Comparison of ENCODE assay signal across 24 cellular contexts in the genomic region with DNA sequence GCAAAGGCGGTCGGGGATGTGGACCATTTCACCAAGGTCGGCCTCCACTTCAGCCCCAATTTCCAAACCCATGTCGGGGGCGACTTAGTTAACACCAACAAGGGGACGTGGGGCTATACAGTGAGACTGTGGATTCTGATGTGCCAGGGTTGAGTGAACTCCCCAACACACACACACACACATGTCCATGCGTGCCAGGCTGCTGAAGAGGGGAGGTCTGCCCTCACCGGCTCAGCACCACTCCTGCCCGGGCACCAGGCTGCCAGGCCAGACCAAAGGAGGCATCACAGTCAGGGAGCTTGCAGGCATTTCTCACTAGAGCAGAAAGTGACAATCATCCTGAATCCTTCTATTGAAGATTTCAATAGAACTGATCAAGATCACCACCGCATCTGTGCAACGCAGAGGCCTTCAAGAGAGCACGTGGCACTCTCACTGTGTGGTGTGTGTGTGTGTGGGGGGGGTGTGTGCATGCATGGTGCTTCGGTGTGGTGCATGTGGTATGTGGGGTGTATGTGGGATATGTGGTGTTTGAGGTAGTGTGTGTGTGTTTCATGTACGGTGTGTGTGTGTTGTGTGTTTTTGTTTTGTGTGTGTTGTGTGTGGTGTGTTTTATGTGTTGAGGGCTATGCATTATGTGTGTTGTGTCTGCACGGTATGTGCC.
"Had no signal": no experiment of that assay in that cellular context is flagged by ENCODE, and none has a peak within 500 bp of the region (broad histone marks: within the 10 kb centered on the region; RNA-seq: fewer than 3 reads in every experiment).

No MANE protein-coding gene starts in this region.

- FAIRE-seq: TTC549 had no signal

- ATAC-seq: T-cell had no signal

- H3K27me3 ChIP-seq: brain microvascular endothelial cell, cardiac muscle cell had no signal

- H3K36me3 ChIP-seq: brain microvascular endothelial cell, cardiac muscle cell had no signal

- DNase-seq: activated B cell treated with CpG ODN at 0.5 μM for 24 hours; activated CD4-positive, alpha-beta T cell treated with anti-CD3 and anti-CD28 coated beads for 1 hour; activated CD4-positive, alpha-beta T cell treated with anti-CD3 and anti-CD28 coated beads, Interleukin-2, amount 10 ng/mL, durations not matched to agents 24 days and 14 days; activated CD4-positive, alpha-beta T cell treated with anti-CD3 and anti-CD28 coated beads, Interleukin-2, amount 50 U/mL, for 48 hours; activated CD8-positive, alpha-beta memory T cell treated with anti-CD3 and anti-CD28 coated beads, Interleukin-2, amount 50 U/mL, for 4 hours; activated naive CD4-positive, alpha-beta T cell treated with anti-CD3 and anti-CD28 coated beads, Interleukin-2, amount 50 U/mL, for 16 hours; activated T-cell treated with anti-CD3 and anti-CD28 coated beads, Interleukin-2, amount 50 U/mL, for 1 hour; brain microvascular endothelial cell; Kasumi-1; KBM-7; NCI-H1105 treated with DMSO at 0.1 percent for 48 hours; NCI-H1436 treated with DMSO at 0.1 percent for 48 hours; NCI-H187; NCI-H2081; NCI-H2171; NCI-H226; NCI-H526; NCI-H774; SIG-M5; T-cell; T-helper 2 cell; T1000 had no signal

- H3K27ac ChIP-seq: brain microvascular endothelial cell, cardiac muscle cell had no signal

- H3K4me3 ChIP-seq: cardiac muscle cell had no signal
